9 cellular contexts compared by ENCODE assay signal in genomic region chr2:23636412-23636811, GRCh38.
DNase-seq lines count a peak whose midpoint lies in the region; ATAC-seq and TF ChIP-seq lines count a peak whose summit lies in the region.
"Had no signal": no experiment of that assay in that cellular context is flagged by ENCODE, and none has a peak within 500 bp of the region (broad histone marks: within the 10 kb centered on the region; RNA-seq: fewer than 3 reads in every experiment).

No MANE protein-coding gene starts in this region.

- H3K9me3 Mint-ChIP-seq in WTC11: peaks cover 3% of the 10 kb centered on the region; the same call in 1 of the 2 replicates
- H3K9me3 Mint-ChIP-seq: activated T-cell treated with anti-CD3 and anti-CD28 coated beads, Interleukin-2, amount 50 U/mL, for 4 hours had no signal

- H3K36me3 Mint-ChIP-seq in WTC11: no peaks in the 10 kb centered on the region

- DNase-seq in NCI-H82 (lab: John Stamatoyannopoulos, UW): peak; percentile 60
- DNase-seq in NCI-H82 treated with DMSO at 0.1 percent for 48 hours (lab: John Stamatoyannopoulos, UW; ENCODE audit: unreplicated experiment): no peak
- peak; percentile 45 for DNase-seq in WTC11 (ENCODE audit: low spot score)
- peak; percentile 37 for DNase-seq in hepatic stellate cell (ENCODE audit: low spot score)
- DNase-seq in thyroid gland: peak; percentile 35 to 42
- DNase-seq in COLO829 (ENCODE audit: low spot score): no peak
- DNase-seq: activated T-cell treated with anti-CD3 and anti-CD28 coated beads, Interleukin-2, amount 50 U/mL, for 4 hours had no signal

- no peaks in the 10 kb centered on the region for H3K9me3 ChIP-seq in thyroid gland

- H3K27ac ChIP-seq in thyroid gland: peak overlapping the region in 1 of 3 donors; percentile 8

- no peaks in the 10 kb centered on the region for H3K36me3 ChIP-seq in thyroid gland

- TF ChIP-seq POLR2A in thyroid gland (IDR thresholded peaks at IDR 0.05): no peak

- CTCF ChIA-PET in WTC11 (lab: Charles Lee): interaction anchor here (0.5 to 3.5 kb wide), 8 partner anchors 9 to 291 kb away, joined by 3 to 18 read pairs (median 4); partner anchors contain the start of gene ATAD2B

- POLR2A ChIA-PET in WTC11 (lab: Charles Lee): interaction anchor here (1.1 kb wide), 1 partner anchor 12 kb away, joined by 3 read pairs; no protein-coding TSS in a partner anchor

- H3K27me3 ChIP-seq in thyroid gland: no peaks in the 10 kb centered on the region

- intact Hi-C loops in thyroid gland (cut with DNase I): no loop called here

- H3K4me3 ChIP-seq in thyroid gland (replicated peaks in 1 of 3): no peak overlapping the region

- H3K4me3 Mint-ChIP-seq in WTC11: no peak overlapping the region
- H3K4me3 Mint-ChIP-seq: activated T-cell treated with anti-CD3 and anti-CD28 coated beads, Interleukin-2, amount 50 U/mL, for 4 hours had no signal

- H3K4me1 ChIP-seq in thyroid gland: no peaks in the 10 kb centered on the region

- no peak overlapping the region for H3K27ac Mint-ChIP-seq in WTC11

- no peaks in the 10 kb centered on the region for H3K27me3 Mint-ChIP-seq in WTC11 (ENCODE audit: low read depth)

- 0 out of 2 replicates have a peak, but pooled peaks cover 4% of the 10 kb centered on the region for H3K4me1 Mint-ChIP-seq in WTC11

- TF ChIP-seq CTCF in WTC11 (IDR thresholded peaks at IDR 0.05) (no peak), thyroid gland (IDR thresholded peaks at IDR 0.05) (no peak)

- WGBS in thyroid gland, 2 donors: 64 to 74% methylated on average over 10 of the region's 10 CpGs

- ATAC-seq in WTC11 (peak; percentile 85), HG02852 (IDR thresholded peaks at IDR 0.05; ENCODE audit: unreplicated experiment) (no peak), GM21423 (IDR thresholded peaks at IDR 0.05; ENCODE audit: unreplicated experiment) (no peak)
- ATAC-seq: activated T-cell treated with anti-CD3 and anti-CD28 coated beads, Interleukin-2, amount 50 U/mL, for 4 hours had no signal

TF ChIP-seq in WTC11, 78 proteins besides CTCF, POLR2A, EP300 and RAD21:
- TF ChIP-seq GRHL2 (CRISPR knock-in tag; IDR thresholded peaks at IDR 0.05; ENCODE audit: insufficient replicate concordance, severe bottlenecking) (no peak), ZBTB21 (CRISPR knock-in tag; IDR thresholded peaks at IDR 0.05; ENCODE audit: borderline replicate concordance) (no peak), ESRRA (CRISPR knock-in tag; IDR thresholded peaks at IDR 0.05; ENCODE audit: borderline replicate concordance) (no peak), FOXP1 (CRISPR knock-in tag; IDR thresholded peaks at IDR 0.05; ENCODE audit: borderline replicate concordance) (no peak)
TF ChIP-seq in WTC11: peak in this region for 0.

Comparison
In these comparisons a context has a peak if more than half of its experiments do, and no peak if none do; other contexts are left out.
1. DNase-seq: peak in NCI-H82 (single experiment), WTC11 (single experiment), hepatic stellate cell (single experiment) and thyroid gland (2 of 2); none in NCI-H82 treated with DMSO at 0.1 percent for 48 hours (single experiment) and COLO829 (single experiment).